14 cellular contexts compared by ENCODE assay signal in genomic region chr5:36374275-36374862, GRCh38.
DNase-seq lines count a peak whose midpoint lies in the region; ATAC-seq and TF ChIP-seq lines count a peak whose summit lies in the region.
"Had no signal": no experiment of that assay in that cellular context is flagged by ENCODE, and none has a peak within 500 bp of the region (broad histone marks: within the 10 kb centered on the region; RNA-seq: fewer than 3 reads in every experiment).

No MANE protein-coding gene starts in this region.

- no peak overlapping the region for H3K4me3 Mint-ChIP-seq in osteocyte (ENCODE audit: unreplicated experiment)
- H3K4me3 Mint-ChIP-seq: activated CD4-positive, alpha-beta T cell treated with anti-CD3 and anti-CD28 coated beads, Interleukin-2, amount 10 ng/mL, durations not matched to agents 24 days and 14 days; CD4-positive, alpha-beta T cell had no signal

- DNase-seq in AG10803 (ENCODE audit: low read depth) = peak; percentile 95
- DNase-seq in NCI-H226 = peak; percentile 75
- DNase-seq in pons (ENCODE audit: low spot score) = peak; percentile 24
- DNase-seq in osteocyte (ENCODE audit: extremely low spot score, unreplicated experiment) = no peak
- DNase-seq in stimulated activated CD4-positive, alpha-beta T cell treated with anti-CD3 and anti-CD28 coated beads, Interleukin-15, amount 100 ng/mL, for 24 hours = no peak
- DNase-seq in SK-N-DZ (ENCODE audit: low spot score) = no peak
- DNase-seq: activated CD4-positive, alpha-beta T cell treated with anti-CD3 and anti-CD28 coated beads, Interleukin-2, amount 10 ng/mL, durations not matched to agents 24 days and 14 days; activated effector memory CD4-positive, alpha-beta T cell treated with Interleukin-2 at 50 U/mL for 16 hours; CD4-positive, alpha-beta T cell; stimulated activated CD4-positive, alpha-beta T cell treated with anti-CD3 and anti-CD28 coated beads, Interleukin-12 subunit alpha, Interleukin-12 subunit beta, amount 100 ng/mL, for 4 hours had no signal

- H3K4me3 ChIP-seq in AG10803 (ENCODE audit: low read length) (no peak overlapping the region), esophagus (ENCODE audit: low read depth in 1 of 2, low read length in 2 of 2) (no peak overlapping the region)
- H3K4me3 ChIP-seq: coronary artery, SJSA1 had no signal

- ATAC-seq in GM18868 (IDR thresholded peaks at IDR 0.05; ENCODE audit: unreplicated experiment) = no peak

- H3K36me3 ChIP-seq in esophagus (ENCODE audit: control insufficient read depth in 2 of 2, insufficient read depth in 2 of 2, low read length in 1 of 2) = no peaks in the 10 kb centered on the region
- H3K36me3 ChIP-seq: SJSA1 had no signal

- H3K36me3 Mint-ChIP-seq in osteocyte (ENCODE audit: unreplicated experiment) = no peaks in the 10 kb centered on the region

- H3K27ac ChIP-seq in esophagus (ENCODE audit: low read depth in 2 of 2, low read length in 1 of 2) = peak overlapping the region; percentile 47 to 52
- H3K27ac ChIP-seq: SJSA1 had no signal

- peaks cover 4% of the 10 kb centered on the region for H3K4me1 Mint-ChIP-seq in osteocyte (ENCODE audit: unreplicated experiment)
- H3K4me1 Mint-ChIP-seq: activated CD4-positive, alpha-beta T cell treated with anti-CD3 and anti-CD28 coated beads, Interleukin-2, amount 10 ng/mL, durations not matched to agents 24 days and 14 days had no signal

- H3K27me3 Mint-ChIP-seq in osteocyte (ENCODE audit: unreplicated experiment) = peaks cover 5% of the 10 kb centered on the region
- H3K27me3 Mint-ChIP-seq: activated CD4-positive, alpha-beta T cell treated with anti-CD3 and anti-CD28 coated beads, Interleukin-2, amount 10 ng/mL, durations not matched to agents 24 days and 14 days; CD4-positive, alpha-beta T cell had no signal

- no peaks in the 10 kb centered on the region for H3K27me3 ChIP-seq in esophagus (ENCODE audit: control insufficient read depth in 1 of 2, insufficient read depth in 2 of 2, low read length in 2 of 2)
- H3K27me3 ChIP-seq: SJSA1 had no signal

- TF ChIP-seq CTCF in AG10803 (conservative IDR thresholded peaks at IDR 0.05; ENCODE audit: low read length) (no peak), osteocyte (IDR thresholded peaks at IDR 0.05) (no peak)

- no peaks in the 10 kb centered on the region for H3K4me1 ChIP-seq in esophagus (ENCODE audit: control insufficient read depth in 2 of 2, insufficient read depth in 2 of 2, low read length in 1 of 2)
- H3K4me1 ChIP-seq: SJSA1 had no signal

- 82 to 86% methylated on average over 3 of the region's 3 CpGs for WGBS in esophagus, 2 donors

- no peak overlapping the region for H3K27ac Mint-ChIP-seq in osteocyte (ENCODE audit: unreplicated experiment)
- H3K27ac Mint-ChIP-seq: activated CD4-positive, alpha-beta T cell treated with anti-CD3 and anti-CD28 coated beads, Interleukin-2, amount 10 ng/mL, durations not matched to agents 24 days and 14 days; CD4-positive, alpha-beta T cell had no signal

- H3K9me3 Mint-ChIP-seq in osteocyte (ENCODE audit: unreplicated experiment) = no peaks in the 10 kb centered on the region
- H3K9me3 Mint-ChIP-seq: activated CD4-positive, alpha-beta T cell treated with anti-CD3 and anti-CD28 coated beads, Interleukin-2, amount 10 ng/mL, durations not matched to agents 24 days and 14 days; CD4-positive, alpha-beta T cell had no signal

- no peaks in the 10 kb centered on the region for H3K9me3 ChIP-seq in esophagus (ENCODE audit: control insufficient read depth in 2 of 2, insufficient read depth in 1 of 2, low read depth in 1 of 2, low read length in 1 of 2)
- H3K9me3 ChIP-seq: SJSA1 had no signal

Comparison
In these comparisons a context has a peak if more than half of its experiments do, and no peak if none do; other contexts are left out.
1. DNase-seq: peak in AG10803 (single experiment), NCI-H226 (single experiment) and pons (single experiment); none in osteocyte (single experiment), stimulated activated CD4-positive, alpha-beta T cell treated with anti-CD3 and anti-CD28 coated beads, Interleukin-15, amount 100 ng/mL, for 24 hours (single experiment) and SK-N-DZ (single experiment).